ENCODE assay signal across 12 cellular contexts in genomic region chr20:3027987-3028386, GRCh38. TPM values are rescaled to one million over a fixed set of nuclear protein-coding genes. Genes with fewer than 3 reads are reported as not detected.
"Had no signal": no experiment of that assay in that cellular context is flagged by ENCODE, and none has a peak within 500 bp of the region (broad histone marks: within the 10 kb centered on the region; RNA-seq: fewer than 3 reads in every experiment).

No MANE protein-coding gene starts in this region.

- H3K4me1 ChIP-seq: HAP-1 had no signal

- H3K27ac Mint-ChIP-seq: HFFc6 had no signal

- DNase-seq: GM23248, GOT3, H7, HFFc6, IMR-90, KG1 had no signal

- H3K9me3 ChIP-seq: HAP-1 had no signal

- H3K4me3 ChIP-seq: GM23248, HAP-1, K562 had no signal

- H3K9me3 Mint-ChIP-seq: HFFc6 had no signal

- H3K27ac ChIP-seq: GM23248, HL-60 had no signal

- ATAC-seq: HCT116, K562 had no signal

- H3K4me3 Mint-ChIP-seq: HFFc6 had no signal

RNA-seq across cellular contexts. Expression of gene GNRH2, which starts 15.4 kb away (rescaled TPM):
- total RNA-seq: GM23248, H4, H7, HT1080 had no signal
- polyA plus RNA-seq: GM23248 had no signal

RNA-seq across cellular contexts. Expression of gene OXT, which starts 43.4 kb away (rescaled TPM):
- total RNA-seq: GM23248, H4, HFFc6, HT1080, IMR-90, K562 had no signal
- polyA plus RNA-seq: IMR-90, K562 had no signal

RNA-seq across cellular contexts. Expression of gene AVP, which starts 56.5 kb away (rescaled TPM):
- total RNA-seq: GM23248, H4, H7, HFFc6, HT1080, IMR-90, K562 had no signal
- polyA plus RNA-seq: GM23248, IMR-90, K562 had no signal
